ENCODE assay signal across 10 cellular contexts in the genomic region with DNA sequence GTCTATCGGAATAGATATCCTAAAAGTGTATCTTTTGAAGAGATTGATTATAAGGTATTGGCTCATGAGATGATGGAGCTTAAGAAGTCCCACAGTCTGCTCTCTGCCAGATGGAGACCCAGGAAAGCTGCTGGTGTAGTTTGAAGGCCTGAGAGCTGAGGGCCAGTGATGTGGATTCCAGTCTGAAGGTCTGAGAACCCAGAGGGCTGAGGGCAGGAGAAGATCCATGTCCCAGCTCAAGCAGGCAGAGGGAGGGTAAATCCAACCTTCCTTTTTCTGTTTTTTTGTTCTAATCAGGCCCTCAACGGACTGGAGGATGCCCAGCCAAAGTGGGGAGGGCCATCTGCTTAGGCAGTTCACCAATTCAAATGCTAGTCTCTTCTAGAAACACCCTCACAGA. TPM values are rescaled to one million over a fixed set of nuclear protein-coding genes. Genes with fewer than 3 reads are reported as not detected.
DNase-seq lines count a peak whose midpoint lies in the region; ATAC-seq and TF ChIP-seq lines count a peak whose summit lies in the region.
"Had no signal": no experiment of that assay in that cellular context is flagged by ENCODE, and none has a peak within 500 bp of the region (broad histone marks: within the 10 kb centered on the region; RNA-seq: fewer than 3 reads in every experiment).

No MANE protein-coding gene starts in this region.

- WGBS in heart left ventricle, 4 donors: 32 to 40% (median 35%) methylated on average over 2 of the region's 2 CpGs

- CTCF ChIA-PET in AG04450 (lab: Charles Lee): interaction anchor here (1.7 to 1.9 kb wide), 2 partner anchors 45 to 53 kb away, joined by 5 to 8 read pairs; no protein-coding TSS in a partner anchor

- no peak for TF ChIP-seq POLR2A in heart left ventricle (IDR thresholded peaks at IDR 0.05)

- POLR2A ChIA-PET in AG04450 (lab: Yijun Ruan, JAX): no interaction called here

- peaks cover 0 to 35% (median 25%) of the 10 kb centered on the region in 12 donors for H3K4me1 ChIP-seq in heart left ventricle
- H3K4me1 ChIP-seq in parathyroid adenoma: peaks cover 16% of the 10 kb centered on the region

- peaks cover 1% of the 10 kb centered on the region; the same call in 1 of the 2 replicates for H3K9me3 ChIP-seq in AG04450 (ENCODE audit: control insufficient read depth, insufficient read depth, low read length)
- H3K9me3 ChIP-seq in SK-N-MC (ENCODE audit: low read depth, low read length): peaks cover 8% of the 10 kb centered on the region; the same call in 1 of the 2 replicates
- H3K9me3 ChIP-seq in heart left ventricle: peaks cover 0 to 6% (median 0%) of the 10 kb centered on the region in 12 donors
- no peaks in the 10 kb centered on the region for H3K9me3 ChIP-seq in parathyroid adenoma (ENCODE audit: control insufficient read depth, low read length)

- H3K27me3 ChIP-seq in AG04450 (ENCODE audit: control insufficient read depth, insufficient read depth, low read length) (no peaks in the 10 kb centered on the region), heart left ventricle (no peaks in the 10 kb centered on the region), parathyroid adenoma (ENCODE audit: control insufficient read depth, insufficient read depth, low read length) (no peaks in the 10 kb centered on the region)

- intact Hi-C loops in heart left ventricle (cut with DNase I): loop anchor here in 1 of 10 donors (5.0 kb wide), 1 partner anchor 37 kb away; no protein-coding TSS in a partner anchor

- peak overlapping the region; percentile 45 for H2AFZ ChIP-seq in parathyroid adenoma

- H3K36me3 ChIP-seq in SK-N-MC (ENCODE audit: insufficient read depth, low read length) (0 out of 2 replicates have a peak, but pooled peaks cover 3% of the 10 kb centered on the region), heart left ventricle (no peaks in the 10 kb centered on the region), parathyroid adenoma (ENCODE audit: control insufficient read depth, insufficient read depth, low read length) (no peaks in the 10 kb centered on the region)

- H3K4me3 ChIP-seq in AG04450 (ENCODE audit: low read depth, low read length): no peak overlapping the region
- no peak overlapping the region for H3K4me3 ChIP-seq in SK-N-MC
- H3K4me3 ChIP-seq in heart left ventricle: no peak overlapping the region
- H3K4me3 ChIP-seq in parathyroid adenoma (ENCODE audit: low read depth, low read length): no peak overlapping the region

- peak overlapping the region; percentile 51 for H3K4me2 ChIP-seq in parathyroid adenoma (ENCODE audit: low read length)

- H3K79me2 ChIP-seq in parathyroid adenoma: peaks cover 2% of the 10 kb centered on the region

- DNase-seq in AG04450 (ENCODE audit: low read depth, low spot score) (no peak), SK-N-MC (ENCODE audit: low read depth, low spot score) (no peak), heart left ventricle (no peak), H4 (ENCODE audit: low spot score) (no peak), mesenteric fat pad (ENCODE audit: low spot score) (no peak)
- DNase-seq in stimulated activated CD4-positive, alpha-beta T cell treated with anti-CD3 and anti-CD28 coated beads, Interleukin-4, amount 100 ng/mL, for 24 hours: no peak
- DNase-seq: kidney, small intestine had no signal

- TF ChIP-seq CTCF in AG04450 (IDR thresholded peaks at IDR 0.05; ENCODE audit: low read depth, low read length): no peak
- no peak for TF ChIP-seq CTCF in heart left ventricle (IDR thresholded peaks at IDR 0.05)
- TF ChIP-seq CTCF in parathyroid adenoma (IDR thresholded peaks at IDR 0.05): no peak

- ATAC-seq in heart left ventricle (peak in 1 of 4 donors; percentile 7), GM18858 (IDR thresholded peaks at IDR 0.05; ENCODE audit: unreplicated experiment) (no peak)

- H3K9ac ChIP-seq in SK-N-MC (ENCODE audit: insufficient read length) (peak overlapping the region; percentile 56), parathyroid adenoma (no peak overlapping the region)

- H3K27ac ChIP-seq in AG04450 (ENCODE audit: low read depth, low read length) (peak overlapping the region; percentile 86), SK-N-MC (peak overlapping the region; percentile 91), heart left ventricle (peak overlapping the region; percentile 8 to 85 (median 78)), parathyroid adenoma (peak overlapping the region; percentile 91)

RNA-seq across cellular contexts. Expression of a gene that starts 11.0 kb away (rescaled TPM):
- polyA plus RNA-seq in AG04450 (2011; rRNA removed) (37.5 and 51.3 TPM in 2 replicates), heart left ventricle (10 to 100 TPM; 13.2 to 29.7 TPM)
- polyA minus RNA-seq in AG04450 (2011; rRNA and poly(A)+ RNA removed): 81.5 and 92.0 TPM in 2 replicates
- total RNA-seq in heart left ventricle (10 to 100 TPM; 27.2 to 49.8 (median 34.1) TPM), mesenteric fat pad (92.4 TPM)
- total RNA-seq in H4 (2014; rRNA removed; shearing (Covaris generic)): 18.5 and 20.0 TPM in 2 replicates
